Comparison of ENCODE assay signal across 8 cellular contexts in genomic region chr20:62925420-62926228, GRCh38. TPM values are rescaled to one million over a fixed set of nuclear protein-coding genes. Genes with fewer than 3 reads are reported as not detected.
DNase-seq lines count a peak whose midpoint lies in the region; TF ChIP-seq lines count a peak whose summit lies in the region.

No MANE protein-coding gene starts in this region.

- H3K14ac ChIP-seq in H9 (ENCODE audit: insufficient read depth, low read length) = peak overlapping the region; percentile 96

- no peak overlapping the region for H3K56ac ChIP-seq in H9 (ENCODE audit: insufficient read length, low read depth, low read length)

- no peaks in the 10 kb centered on the region for H3K36me3 ChIP-seq in MM.1S (replicated peaks; ENCODE audit: insufficient read depth, low read length)
- H3K36me3 ChIP-seq in esophagus squamous epithelium = no peaks in the 10 kb centered on the region

- TF ChIP-seq CTCF in H9 (conservative IDR thresholded peaks at IDR 0.05) (no peak), MM.1S (IDR thresholded peaks at IDR 0.05; ENCODE audit: low read length) (no peak), esophagus squamous epithelium (IDR thresholded peaks at IDR 0.05) (peak in 1 of 6 experiments; percentile 7), neural crest cell (conservative IDR thresholded peaks at IDR 0.05) (no peak)

- peaks cover 58 to 60% of the 10 kb centered on the region in 2 experiments for H3K4me1 Mint-ChIP-seq in H9
- peaks cover 61% of the 10 kb centered on the region for H3K4me1 Mint-ChIP-seq in neural crest cell

- no peak overlapping the region for H2BK12ac ChIP-seq in H9 (ENCODE audit: insufficient read length, low read depth, low read length)

- H3K79me2 ChIP-seq in H9 (ENCODE audit: insufficient read depth, low read length) = peaks cover 61% of the 10 kb centered on the region
- peaks cover 94% of the 10 kb centered on the region for H3K79me2 ChIP-seq in MM.1S (ENCODE audit: low read length)

- H3F3A ChIP-seq in MM.1S (ENCODE audit: insufficient read depth, low read length) = peaks cover 8% of the 10 kb centered on the region; the same call in 1 of the 2 replicates

- H3K9ac ChIP-seq in H9 (ENCODE audit: extremely low read depth, insufficient read length, low read length) = peak overlapping the region; percentile 94
- peak overlapping the region; percentile 95 for H3K9ac ChIP-seq in MM.1S (ENCODE audit: low read length)

- H3K9me2 ChIP-seq in MM.1S (replicated peaks; ENCODE audit: insufficient read depth, low read length) = no peaks in the 10 kb centered on the region

- DNase-seq in H9 (no peak), MM.1S (peak; percentile 44), esophagus squamous epithelium (lab: John Stamatoyannopoulos, UW) (no peak), neural crest cell (ENCODE audit: low read depth, low spot score) (peak; percentile 25), SIG-M5 (lab: John Stamatoyannopoulos, UW) (no peak), 8988T (no peak)
- DNase-seq in activated T-cell treated with anti-CD3 and anti-CD28 coated beads, Interleukin-2, amount 50 U/mL, for 1 hour = peak; percentile 57

- H3K4ac ChIP-seq in H9 (ENCODE audit: low read depth, low read length) = no peak overlapping the region

- H3K36me3 Mint-ChIP-seq in H9 (ENCODE audit: insufficient read depth in 1 of 3, low read depth in 3 of 3) = peaks cover 0 to 4% (median 2%) of the 10 kb centered on the region in 3 experiments; a peak in 4 of 7 replicates
- no peaks in the 10 kb centered on the region for H3K36me3 Mint-ChIP-seq in neural crest cell (ENCODE audit: low read depth)

- H3K27ac Mint-ChIP-seq in H9 (peak overlapping the region; percentile 93 to 97 (median 96)), neural crest cell (ENCODE audit: unreplicated experiment) (peak overlapping the region; percentile 64)

- H2BK120ac ChIP-seq in H9 (ENCODE audit: low read depth, low read length, poor library complexity, severe bottlenecking) = no peak overlapping the region

- H4K5ac ChIP-seq in H9 (ENCODE audit: insufficient read length, low read depth, low read length) = no peak overlapping the region

- no peak overlapping the region for H2AFZ ChIP-seq in H9 (ENCODE audit: low read length)
- H2AFZ ChIP-seq in MM.1S (ENCODE audit: low read length) = peak overlapping the region; percentile 36

- H3K23me2 ChIP-seq in H9 (ENCODE audit: insufficient read length, low read depth, low read length, poor library complexity, severe bottlenecking) = peaks cover 38% of the 10 kb centered on the region

- H3K27ac ChIP-seq in H9 (ENCODE audit: insufficient read length, low read depth, low read length) (no peak overlapping the region), MM.1S (ENCODE audit: low read length) (peak overlapping the region; percentile 83), esophagus squamous epithelium (peak overlapping the region; percentile 97 to 99 (median 98))

- H3K9me3 ChIP-seq in H9 (ENCODE audit: control insufficient read depth, low read depth, low read length) = no peaks in the 10 kb centered on the region
- no peaks in the 10 kb centered on the region for H3K9me3 ChIP-seq in MM.1S (replicated peaks; ENCODE audit: insufficient read depth, low read length)
- no peaks in the 10 kb centered on the region for H3K9me3 ChIP-seq in esophagus squamous epithelium

- H3K4me3 Mint-ChIP-seq in H9 (peak overlapping the region; percentile 92 to 97), neural crest cell (peak overlapping the region; percentile 92)

- H3K4me2 ChIP-seq in H9 (ENCODE audit: insufficient read depth, insufficient read length, low read length) = peak overlapping the region; percentile 100
- H3K4me2 ChIP-seq in MM.1S (ENCODE audit: low read depth, low read length) = peak overlapping the region; percentile 88

- intact Hi-C loops in esophagus squamous epithelium (cut with DNase I) = no loop called here

- peak overlapping the region; percentile 86 for H3K18ac ChIP-seq in H9 (ENCODE audit: insufficient read length, low read depth, low read length)

- no peaks in the 10 kb centered on the region for H3K27me3 Mint-ChIP-seq in H9 (ENCODE audit: low read depth)
- no peaks in the 10 kb centered on the region for H3K27me3 Mint-ChIP-seq in neural crest cell (ENCODE audit: low read depth)

- H3K4me1 ChIP-seq in H9 (ENCODE audit: insufficient read depth, low read length) (peaks cover 14% of the 10 kb centered on the region), MM.1S (ENCODE audit: low read length) (peaks cover 13% of the 10 kb centered on the region), esophagus squamous epithelium (peaks cover 61 to 90% (median 70%) of the 10 kb centered on the region in 3 donors)

- H2BK5ac ChIP-seq in H9 (ENCODE audit: insufficient read length, low read length) = no peak overlapping the region

- no peaks in the 10 kb centered on the region for H3K79me1 ChIP-seq in H9 (ENCODE audit: insufficient read depth, low read depth, low read length, poor library complexity, severe bottlenecking)

- no peaks in the 10 kb centered on the region for H3K27me3 ChIP-seq in H9 (ENCODE audit: insufficient read depth, low read length)
- no peaks in the 10 kb centered on the region for H3K27me3 ChIP-seq in MM.1S (replicated peaks; ENCODE audit: insufficient read depth, low read length)
- H3K27me3 ChIP-seq in esophagus squamous epithelium = no peaks in the 10 kb centered on the region

- no CpG with 5 or more reads among the region's 63 CpGs for WGBS in H9 (ENCODE audit: extremely low coverage, insufficient read length, low lambda C conversion rate)
- 0% methylated on average over 6 to 19 of the region's 63 CpGs for WGBS in esophagus squamous epithelium, 2 donors

- H2BK15ac ChIP-seq in H9 (ENCODE audit: low read depth, low read length) = no peak overlapping the region

- no peak for TF ChIP-seq POLR2A in esophagus squamous epithelium (IDR thresholded peaks at IDR 0.05)

- no peak overlapping the region for H3T11ph ChIP-seq in H9 (ENCODE audit: low read length)

- H3K9me3 Mint-ChIP-seq in H9 = no peaks in the 10 kb centered on the region
- H3K9me3 Mint-ChIP-seq in neural crest cell = no peaks in the 10 kb centered on the region

- no peak overlapping the region for H4K8ac ChIP-seq in H9 (replicated peaks; ENCODE audit: insufficient read length, low read depth, low read length)

- H3K23ac ChIP-seq in H9 (ENCODE audit: insufficient read length, low read depth, low read length) = no peak overlapping the region

- H4K91ac ChIP-seq in H9 (ENCODE audit: insufficient read length, low read depth, low read length) = no peak overlapping the region

- peak overlapping the region; percentile 86 for H3K4me3 ChIP-seq in GM08714 (ENCODE audit: low read length)
- peak overlapping the region; percentile 82 for H3K4me3 ChIP-seq in MM.1S (ENCODE audit: low read length)
- H3K4me3 ChIP-seq in esophagus squamous epithelium = peak overlapping the region; percentile 83 to 96 (median 94)

- no peak overlapping the region for H2BK20ac ChIP-seq in H9 (ENCODE audit: low read depth, low read length, poor library complexity, severe bottlenecking)

- H4K20me1 ChIP-seq in H9 (ENCODE audit: control insufficient read depth, insufficient read depth, insufficient read length) (peaks cover 12% of the 10 kb centered on the region), MM.1S (ENCODE audit: insufficient read depth, low read length) (peaks cover 47% of the 10 kb centered on the region)

- no peak overlapping the region for H2AK5ac ChIP-seq in H9 (ENCODE audit: insufficient read length, low read length)

RNA-seq across cellular contexts. Expression of gene DIDO1, which starts 0.7 kb away (rescaled TPM):
- total RNA-seq in H9 (2021) (85.9 TPM in 2 replicates), esophagus squamous epithelium (10 to 100 TPM; 27.6 to 57.8 (median 36.7) TPM), neural crest cell (72.0 TPM in 2 replicates)

RNA-seq across cellular contexts. Expression of gene GID8, which starts 12.3 kb away (rescaled TPM):
- total RNA-seq in H9 (2021) = 60.9 and 62.9 TPM in 2 replicates
- 10 to 100 TPM; 41.0 to 51.2 (median 44.1) TPM for total RNA-seq in esophagus squamous epithelium
- total RNA-seq in neural crest cell = 62.3 and 65.6 TPM in 2 replicates

RNA-seq across cellular contexts. Expression of gene SLC17A9, which starts 26.9 kb away (rescaled TPM):
- total RNA-seq in H9 (2021) (19.9 and 20.9 TPM in 2 replicates), esophagus squamous epithelium (1 to 10 TPM in 2 of 4 donors, under 1 TPM in 2; 0.31 to 3.9 (median 1.4) TPM), neural crest cell (1.2 and 1.4 TPM in 2 replicates)

Comparison
In these comparisons a context has a peak if more than half of its experiments do, and no peak if none do; other contexts are left out.
1. DNase-seq: peak in MM.1S (single experiment), activated T-cell treated with anti-CD3 and anti-CD28 coated beads, Interleukin-2, amount 50 U/mL, for 1 hour (single experiment) and neural crest cell (single experiment); none in H9 (single experiment), esophagus squamous epithelium (single experiment), SIG-M5 (single experiment) and 8988T (single experiment).
2. Peak in every context shown above with its lines, with median percentiles within 50 percentile points of each other: H3K4me3 ChIP-seq.